8 cellular contexts compared by ENCODE assay signal in genomic region chr15:72272213-72272996, GRCh38. TPM values are rescaled to one million over a fixed set of nuclear protein-coding genes. Genes with fewer than 3 reads are reported as not detected.
DNase-seq lines count a peak whose midpoint lies in the region; ATAC-seq, FAIRE-seq and TF ChIP-seq lines count a peak whose summit lies in the region.

PARP6 (minus strand) TSS chr15:72272554; CDS start chr15:72267477, 5,077 bp downstream.

- H3K27me3 ChIP-seq in H9 (ENCODE audit: insufficient read depth, low read length) (no peaks in the 10 kb centered on the region), MM.1S (replicated peaks; ENCODE audit: insufficient read depth, low read length) (no peaks in the 10 kb centered on the region), foreskin keratinocyte (no peaks in the 10 kb centered on the region), neuron (ENCODE audit: insufficient read depth, low read length) (no peaks in the 10 kb centered on the region), subcutaneous abdominal adipose tissue (ENCODE audit: control insufficient read depth in 5 of 5, insufficient read depth in 4 of 5, low read length in 5 of 5) (no peaks in the 10 kb centered on the region)

- peaks cover 4% of the 10 kb centered on the region; the same call in 1 of the 2 replicates for H3F3A ChIP-seq in MM.1S (ENCODE audit: insufficient read depth, low read length)

- peaks cover 10 to 14% of the 10 kb centered on the region in 2 experiments for H3K4me1 Mint-ChIP-seq in H9

- peak; percentile 98 for DNase-seq in H9
- peak; percentile 99 for DNase-seq in MM.1S
- peak; percentile 98 for DNase-seq in SIG-M5 treated with dmso at 0.1 percent for 504 hours (lab: John Stamatoyannopoulos, UW; ENCODE audit: unreplicated experiment)
- peak; percentile 93 to 98 (median 95) for DNase-seq in activated naive CD4-positive, alpha-beta T cell (lab: John Stamatoyannopoulos, UW)
- peak; percentile 93 to 97 for DNase-seq in foreskin keratinocyte

- H4K91ac ChIP-seq in H9 (ENCODE audit: insufficient read length, low read depth, low read length): no peak within 1 kb of the TSS

- H3K27ac Mint-ChIP-seq in H9: peak within 1 kb of the TSS in 2 of 3 experiments; percentile 58 to 81; a peak in 3 of 7 replicates

- H2AK5ac ChIP-seq in H9 (ENCODE audit: insufficient read length, low read length): no peak within 1 kb of the TSS

- H2BK12ac ChIP-seq in H9 (ENCODE audit: insufficient read length, low read depth, low read length): no peak within 1 kb of the TSS

- H3K9me2 ChIP-seq in MM.1S (replicated peaks; ENCODE audit: insufficient read depth, low read length): no peaks in the 10 kb centered on the region

- H2BK15ac ChIP-seq in H9 (ENCODE audit: low read depth, low read length): no peak within 1 kb of the TSS

- H3K27me3 Mint-ChIP-seq in H9 (ENCODE audit: low read depth): peaks cover 21% of the 10 kb centered on the region

- no peak within 1 kb of the TSS for H3K23ac ChIP-seq in H9 (ENCODE audit: insufficient read length, low read depth, low read length)

- H4K20me1 ChIP-seq in H9 (ENCODE audit: control insufficient read depth, insufficient read depth, insufficient read length) (no peaks in the 10 kb centered on the region), MM.1S (ENCODE audit: insufficient read depth, low read length) (no peaks in the 10 kb centered on the region)

- no peak within 1 kb of the TSS for H2BK120ac ChIP-seq in H9 (ENCODE audit: low read depth, low read length, poor library complexity, severe bottlenecking)

- H3K9me3 ChIP-seq in H9 (ENCODE audit: control insufficient read depth, low read depth, low read length): no peaks in the 10 kb centered on the region
- H3K9me3 ChIP-seq in MM.1S (replicated peaks; ENCODE audit: insufficient read depth, low read length): no peaks in the 10 kb centered on the region
- no peaks in the 10 kb centered on the region for H3K9me3 ChIP-seq in neuron (ENCODE audit: low read length)
- no peaks in the 10 kb centered on the region for H3K9me3 ChIP-seq in subcutaneous abdominal adipose tissue (ENCODE audit: control insufficient read depth in 5 of 5, low read length in 5 of 5)

- no peak within 1 kb of the TSS for H3K4ac ChIP-seq in H9 (ENCODE audit: low read depth, low read length)

- peak within 1 kb of the TSS; percentile 84 for H3K14ac ChIP-seq in H9 (ENCODE audit: insufficient read depth, low read length)

- H3K9me3 Mint-ChIP-seq in H9: no peaks in the 10 kb centered on the region

- peaks cover 7% of the 10 kb centered on the region for H3K23me2 ChIP-seq in H9 (ENCODE audit: insufficient read length, low read depth, low read length, poor library complexity, severe bottlenecking)

- TF ChIP-seq CTCF in H9 (conservative IDR thresholded peaks at IDR 0.05): peak; percentile 84
- peak; percentile 65 for TF ChIP-seq CTCF in MM.1S (IDR thresholded peaks at IDR 0.05; ENCODE audit: low read length)
- TF ChIP-seq CTCF in foreskin keratinocyte (conservative IDR thresholded peaks at IDR 0.05): peak; percentile 92

- ATAC-seq in foreskin keratinocyte: peak; percentile 95

- no peak within 1 kb of the TSS for H4K8ac ChIP-seq in H9 (replicated peaks; ENCODE audit: insufficient read length, low read depth, low read length)

- H3K36me3 Mint-ChIP-seq in H9 (ENCODE audit: insufficient read depth in 1 of 3, low read depth in 3 of 3): peaks cover 5 to 18% (median 12%) of the 10 kb centered on the region in 3 experiments; a peak in 5 of 7 replicates

- peak within 1 kb of the TSS; percentile 86 to 88 for H3K4me3 Mint-ChIP-seq in H9

- H2AFZ ChIP-seq in H9 (ENCODE audit: low read length): peak within 1 kb of the TSS; percentile 42
- H2AFZ ChIP-seq in MM.1S (ENCODE audit: low read length): peak within 1 kb of the TSS; percentile 92
- H2AFZ ChIP-seq in neuron (ENCODE audit: low read depth, low read length): peak within 1 kb of the TSS; percentile 68

- no peak within 1 kb of the TSS for H3T11ph ChIP-seq in H9 (ENCODE audit: low read length)

- H2BK5ac ChIP-seq in H9 (ENCODE audit: insufficient read length, low read length): no peak within 1 kb of the TSS

- peak within 1 kb of the TSS; percentile 58 for H3K9ac ChIP-seq in H9 (ENCODE audit: extremely low read depth, insufficient read length, low read length)
- H3K9ac ChIP-seq in MM.1S (ENCODE audit: low read length): peak within 1 kb of the TSS; percentile 78
- H3K9ac ChIP-seq in subcutaneous abdominal adipose tissue (ENCODE audit: low read length in 5 of 5): peak within 1 kb of the TSS; percentile 91 to 98 (median 96)

- H3K36me3 ChIP-seq in MM.1S (replicated peaks; ENCODE audit: insufficient read depth, low read length) (0 out of 2 replicates have a peak, but pooled peaks cover 3% of the 10 kb centered on the region), neuron (ENCODE audit: insufficient read depth, low read length) (peaks cover 22% of the 10 kb centered on the region), subcutaneous abdominal adipose tissue (ENCODE audit: control insufficient read depth in 5 of 5, insufficient read depth in 5 of 5, low read length in 5 of 5) (peaks cover 1 to 15% (median 3%) of the 10 kb centered on the region in 5 donors)

- no peaks in the 10 kb centered on the region for H3K79me1 ChIP-seq in H9 (ENCODE audit: insufficient read depth, low read depth, low read length, poor library complexity, severe bottlenecking)

- H4K5ac ChIP-seq in H9 (ENCODE audit: insufficient read length, low read depth, low read length): no peak within 1 kb of the TSS

- H3K27ac ChIP-seq in H9 (ENCODE audit: insufficient read length, low read depth, low read length) (no peak within 1 kb of the TSS), MM.1S (ENCODE audit: low read length) (peak within 1 kb of the TSS; percentile 50; the same call in 1 of the 2 replicates), foreskin keratinocyte (peak within 1 kb of the TSS; percentile 43), subcutaneous abdominal adipose tissue (ENCODE audit: low read depth, low read length) (peak within 1 kb of the TSS; percentile 75)

- peak; percentile 90 for FAIRE-seq in G401.6 (lab: Jason Lieb, UNC)

- peak within 1 kb of the TSS; percentile 14 for H3K18ac ChIP-seq in H9 (ENCODE audit: insufficient read length, low read depth, low read length)

- no peak within 1 kb of the TSS for H3K56ac ChIP-seq in H9 (ENCODE audit: insufficient read length, low read depth, low read length)

- peak within 1 kb of the TSS; percentile 85 for H3K4me3 ChIP-seq in MM.1S (ENCODE audit: low read length)
- H3K4me3 ChIP-seq in neuron (ENCODE audit: low read length): peak within 1 kb of the TSS; percentile 85
- peak within 1 kb of the TSS; percentile 83 to 88 (median 87) for H3K4me3 ChIP-seq in subcutaneous abdominal adipose tissue (ENCODE audit: low read depth in 1 of 5, low read length in 5 of 5)

- H3K79me2 ChIP-seq in H9 (ENCODE audit: insufficient read depth, low read length) (no peaks in the 10 kb centered on the region), MM.1S (ENCODE audit: low read length) (peaks cover 24% of the 10 kb centered on the region)

- no peak within 1 kb of the TSS for H2BK20ac ChIP-seq in H9 (ENCODE audit: low read depth, low read length, poor library complexity, severe bottlenecking)

- H3K4me1 ChIP-seq in H9 (ENCODE audit: insufficient read depth, low read length) (no peaks in the 10 kb centered on the region), MM.1S (ENCODE audit: low read length) (peaks cover 15% of the 10 kb centered on the region; the same call in 1 of the 2 replicates), foreskin keratinocyte (peaks cover 11% of the 10 kb centered on the region), neuron (ENCODE audit: insufficient read depth, low read length) (peaks cover 17% of the 10 kb centered on the region), subcutaneous abdominal adipose tissue (ENCODE audit: control insufficient read depth in 5 of 5, insufficient read depth in 5 of 5, low read length in 5 of 5) (peaks cover 2 to 25% (median 22%) of the 10 kb centered on the region in 5 donors)

- no CpG with 5 or more reads among the region's 82 CpGs for WGBS in H9 (ENCODE audit: extremely low coverage, insufficient read length, low lambda C conversion rate)

- H3K4me2 ChIP-seq in H9 (ENCODE audit: insufficient read depth, insufficient read length, low read length) (peak within 1 kb of the TSS; percentile 91), MM.1S (ENCODE audit: low read depth, low read length) (peak within 1 kb of the TSS; percentile 56)

RNA-seq across cellular contexts. Expression of gene PARP6, which starts in this region (rescaled TPM):
- total RNA-seq in H9 (2021): 54.4 and 54.5 TPM in 2 replicates
- total RNA-seq in foreskin keratinocyte: 48.1 and 52.2 TPM in 2 replicates
- 40.7 and 42.1 TPM in 2 replicates for polyA plus RNA-seq in foreskin keratinocyte

Comparison
In these comparisons a context has a peak if more than half of its experiments do, and no peak if none do; other contexts are left out.
1. H2AFZ ChIP-seq: peak in every context shown above with its lines; median percentile 92 in MM.1S; 68 in neuron; 42 in H9.